8 cellular contexts compared by ENCODE assay signal in the genomic region with DNA sequence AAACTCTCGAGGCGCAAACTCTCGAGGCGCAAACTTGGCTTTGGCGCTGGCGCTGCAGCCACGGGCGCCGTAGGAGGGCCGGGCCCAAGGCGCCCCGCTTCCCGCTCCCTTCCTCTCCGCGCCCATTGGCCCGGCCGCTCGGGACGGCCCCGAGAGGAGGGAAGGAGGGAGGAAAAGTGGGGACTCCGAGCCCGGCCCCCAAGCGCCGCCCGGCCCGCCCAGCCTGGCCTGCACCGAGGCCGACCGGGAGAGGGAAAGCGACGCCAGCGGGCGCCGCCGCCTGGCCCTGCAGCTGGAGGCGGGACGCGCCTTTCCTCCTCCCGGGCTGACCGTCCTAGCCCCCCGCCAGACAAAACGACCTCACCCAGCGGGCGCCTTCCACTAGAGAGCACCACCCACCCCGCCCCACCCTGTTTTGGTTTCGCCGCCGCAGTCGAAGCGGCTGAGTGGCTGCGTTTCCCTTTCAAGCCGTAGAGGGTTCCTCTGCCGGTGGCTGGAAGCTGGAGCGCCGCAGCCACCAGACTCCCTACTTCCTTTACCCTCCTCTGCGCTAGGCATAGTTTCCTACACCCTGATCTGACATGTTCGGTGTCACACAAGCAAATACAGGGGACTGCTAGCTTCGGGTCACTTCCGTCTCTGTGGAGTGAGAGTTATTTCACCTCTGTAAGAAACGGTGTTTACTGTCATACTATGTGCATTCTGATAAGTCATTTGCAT. TPM values are rescaled to one million over a fixed set of nuclear protein-coding genes. Genes with fewer than 3 reads are reported as not detected.
A peak's percentile ranks its signal among the peaks of the same experiment; 100 is the strongest.
DNase-seq lines count a peak whose midpoint lies in the region; ATAC-seq and TF ChIP-seq lines count a peak whose summit lies in the region.

A gene with protein sequence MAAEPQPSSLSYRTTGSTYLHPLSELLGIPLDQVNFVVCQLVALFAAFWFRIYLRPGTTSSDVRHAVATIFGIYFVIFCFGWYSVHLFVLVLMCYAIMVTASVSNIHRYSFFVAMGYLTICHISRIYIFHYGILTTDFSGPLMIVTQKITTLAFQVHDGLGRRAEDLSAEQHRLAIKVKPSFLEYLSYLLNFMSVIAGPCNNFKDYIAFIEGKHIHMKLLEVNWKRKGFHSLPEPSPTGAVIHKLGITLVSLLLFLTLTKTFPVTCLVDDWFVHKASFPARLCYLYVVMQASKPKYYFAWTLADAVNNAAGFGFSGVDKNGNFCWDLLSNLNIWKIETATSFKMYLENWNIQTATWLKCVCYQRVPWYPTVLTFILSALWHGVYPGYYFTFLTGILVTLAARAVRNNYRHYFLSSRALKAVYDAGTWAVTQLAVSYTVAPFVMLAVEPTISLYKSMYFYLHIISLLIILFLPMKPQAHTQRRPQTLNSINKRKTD (minus strand): TSS at position 78 of the 720 bp plus-strand sequence. CDS start 235 bp downstream, outside the sequence.

- H3K27ac Mint-ChIP-seq in activated B cell treated with CpG ODN at 0.5 μM for 24 hours (peak within 1 kb of the TSS; percentile 85), chondrocyte (ENCODE audit: unreplicated experiment) (peak within 1 kb of the TSS; percentile 87)

- H3K4me1 Mint-ChIP-seq in activated B cell treated with CpG ODN at 0.5 μM for 24 hours (peaks cover 22% of the 10 kb centered on the region), chondrocyte (ENCODE audit: low read depth) (peaks cover 19% of the 10 kb centered on the region)

- H3K36me3 Mint-ChIP-seq in activated B cell treated with CpG ODN at 0.5 μM for 24 hours (ENCODE audit: low read depth), result peaks cover 2% of the 10 kb centered on the region
- H3K36me3 Mint-ChIP-seq in chondrocyte (ENCODE audit: low read depth), result no peaks in the 10 kb centered on the region

- ATAC-seq in GM18873 (IDR thresholded peaks at IDR 0.05; ENCODE audit: low FRiP score, unreplicated experiment) (peak; percentile 61), HG03108 (IDR thresholded peaks at IDR 0.05; ENCODE audit: unreplicated experiment) (peak; percentile 87), activated B cell treated with CpG ODN at 0.5 μM for 24 hours (ENCODE audit: low read depth) (peak; percentile 73), left colon (peak; percentile 92)

- peaks cover 3% of the 10 kb centered on the region for H3K27me3 Mint-ChIP-seq in activated B cell treated with CpG ODN at 0.5 μM for 24 hours
- H3K27me3 Mint-ChIP-seq in chondrocyte (ENCODE audit: low read depth), result no peaks in the 10 kb centered on the region

- DNase-seq in AG08396 (ENCODE audit: low spot score), result peak; percentile 96
- DNase-seq in NCI-H2227 (lab: John Stamatoyannopoulos, UW; ENCODE audit: unreplicated experiment), result peak; percentile 90
- DNase-seq in activated B cell treated with CpG ODN at 0.5 μM for 24 hours, result peak; percentile 43
- DNase-seq in chondrocyte (ENCODE audit: low spot score), result peak; percentile 96
- peak; percentile 88 to 91 for DNase-seq in left colon
- DNase-seq in stimulated activated CD4-positive, alpha-beta T cell treated with anti-CD3 and anti-CD28 coated beads, Interleukin-1b, Interleukin-23, amount 100 ng/mL, for 4 hours (ENCODE audit: low read depth in 2 of 2), result peak; percentile 29 to 48

- intact Hi-C loops in activated B cell treated with CpG ODN at 0.5 μM for 24 hours (cut with micrococcal nuclease) (loop anchor here (1.0 to 5.0 kb wide), 4 partner anchors 189 to 1950 kb away; partner anchors contain the start of genes CDKAL1, DEK and E2F3), left colon (cut with DNase I, micrococcal nuclease) (loop anchor here in 1 of 2 donors (10.0 kb wide), 1 partner anchor 88 kb away; no protein-coding TSS in a partner anchor)

- H3K4me3 Mint-ChIP-seq in activated B cell treated with CpG ODN at 0.5 μM for 24 hours, result peak within 1 kb of the TSS; percentile 90
- H3K4me3 Mint-ChIP-seq in chondrocyte (ENCODE audit: unreplicated experiment), result peak within 1 kb of the TSS; percentile 77

- CTCF ChIA-PET in activated B cell treated with CpG ODN at 0.5 μM for 24 hours (lab: Charles Lee), result interaction anchor here (1.4 kb wide), 1 partner anchor 192 kb away, joined by 4 read pairs; no protein-coding TSS in a partner anchor

- H3K9me3 Mint-ChIP-seq in activated B cell treated with CpG ODN at 0.5 μM for 24 hours (no peaks in the 10 kb centered on the region), chondrocyte (ENCODE audit: low read depth) (no peaks in the 10 kb centered on the region)

- TF ChIP-seq CTCF in activated B cell treated with CpG ODN at 0.5 μM for 24 hours (IDR thresholded peaks at IDR 0.05) (no peak), chondrocyte (IDR thresholded peaks at IDR 0.05) (peak; percentile 55)

- POLR2A ChIA-PET in activated B cell treated with CpG ODN at 0.5 μM for 24 hours (lab: Charles Lee), result interaction anchor here (0.5 to 1.4 kb wide), 6 partner anchors 13 to 978 kb away, joined by 3 to 8 read pairs (median 4); no protein-coding TSS in a partner anchor

RNA-seq across cellular contexts. Expression of the gene that starts here (rescaled TPM):
- total RNA-seq in activated B cell treated with CpG ODN at 0.5 μM for 24 hours (3.5 and 3.7 TPM in 2 replicates), chondrocyte (1.1 to 2.9 TPM (median 1.2 TPM) in 3 replicates), left colon (10 to 100 TPM; 54.7 to 72.6 TPM)

Comparison
In these comparisons a context has a peak if more than half of its experiments do, and no peak if none do; other contexts are left out.
1. Peak in every context shown above with its lines: DNase-seq and ATAC-seq.
2. RNA of the gene that starts here (total RNA-seq): 54.7 to 72.6 TPM in left colon; 3.5 to 3.7 TPM in activated B cell treated with CpG ODN at 0.5 μM for 24 hours and 1.1 to 2.9 TPM in chondrocyte; every median in the first group is over 10 times any median in the second.
3. DNase-seq: peak in every context shown above with its lines; median percentile 96 in AG08396; 96 in chondrocyte; 90 in NCI-H2227; 90 in left colon; 43 in activated B cell treated with CpG ODN at 0.5 μM for 24 hours; 38 in stimulated activated CD4-positive, alpha-beta T cell treated with anti-CD3 and anti-CD28 coated beads, Interleukin-1b, Interleukin-23, amount 100 ng/mL, for 4 hours.